Comparison of ENCODE assay signal across 1 cellular context in genomic region chr22:38032681-38033521, GRCh38.
TF ChIP-seq lines count a peak whose summit lies in the region.

No MANE protein-coding gene starts in this region.

TF ChIP-seq in HepG2, 621 proteins besides CTCF, POLR2A, EP300 and RAD21 (continued from another document and continues in another):
- TF ChIP-seq ZNF407 (CRISPR knock-in tag; IDR thresholded peaks at IDR 0.05; ENCODE audit: not compliant biosample characterization) = no peak
- no peak for TF ChIP-seq ZNF20 (CRISPR knock-in tag; IDR thresholded peaks at IDR 0.05)
- no peak for TF ChIP-seq NCOA1 (CRISPR knock-in tag; IDR thresholded peaks at IDR 0.05)
- TF ChIP-seq TFDP2 (CRISPR knock-in tag; IDR thresholded peaks at IDR 0.05) = no peak
- peak; percentile 80 for TF ChIP-seq FOXA3 (CRISPR knock-in tag; IDR thresholded peaks at IDR 0.05)
- TF ChIP-seq ZNF720 (CRISPR knock-in tag; IDR thresholded peaks at IDR 0.05) = no peak
- no peak for TF ChIP-seq SIN3A (IDR thresholded peaks at IDR 0.05; ENCODE audit: borderline replicate concordance, low read depth, low read length)
- TF ChIP-seq BCL6 (CRISPR knock-in tag; IDR thresholded peaks at IDR 0.05) = 0 out of 2 replicates have a peak, but pooled peaks have one; percentile 15
- TF ChIP-seq FOXO4 (CRISPR knock-in tag; conservative IDR thresholded peaks at IDR 0.05) = no peak
- TF ChIP-seq TFDP1 (CRISPR knock-in tag; IDR thresholded peaks at IDR 0.05; ENCODE audit: borderline replicate concordance) = no peak
- TF ChIP-seq GATA4 (IDR thresholded peaks at IDR 0.05; ENCODE audit: borderline replicate concordance, low read depth) = no peak
- TF ChIP-seq AKNA (CRISPR knock-in tag; IDR thresholded peaks at IDR 0.05; ENCODE audit: borderline replicate concordance) = no peak
- TF ChIP-seq ZNF567 (CRISPR knock-in tag; IDR thresholded peaks at IDR 0.05; ENCODE audit: borderline replicate concordance) = no peak
- no peak for TF ChIP-seq GRHL1 (CRISPR knock-in tag; conservative IDR thresholded peaks at IDR 0.05)
- TF ChIP-seq ZUFSP (CRISPR knock-in tag; IDR thresholded peaks at IDR 0.05; ENCODE audit: borderline replicate concordance) = no peak
- TF ChIP-seq ZNF251 (CRISPR knock-in tag; IDR thresholded peaks at IDR 0.05) = no peak
- TF ChIP-seq STAT6 (CRISPR knock-in tag; IDR thresholded peaks at IDR 0.05; ENCODE audit: borderline replicate concordance) = no peak
- TF ChIP-seq ERF (CRISPR knock-in tag; IDR thresholded peaks at IDR 0.05) = peak; percentile 33; the same call in 1 of the 2 replicates
- TF ChIP-seq CAMTA2 (CRISPR knock-in tag; IDR thresholded peaks at IDR 0.05; ENCODE audit: borderline replicate concordance) = no peak
